Comparison of ENCODE assay signal across 9 cellular contexts in the genomic region with DNA sequence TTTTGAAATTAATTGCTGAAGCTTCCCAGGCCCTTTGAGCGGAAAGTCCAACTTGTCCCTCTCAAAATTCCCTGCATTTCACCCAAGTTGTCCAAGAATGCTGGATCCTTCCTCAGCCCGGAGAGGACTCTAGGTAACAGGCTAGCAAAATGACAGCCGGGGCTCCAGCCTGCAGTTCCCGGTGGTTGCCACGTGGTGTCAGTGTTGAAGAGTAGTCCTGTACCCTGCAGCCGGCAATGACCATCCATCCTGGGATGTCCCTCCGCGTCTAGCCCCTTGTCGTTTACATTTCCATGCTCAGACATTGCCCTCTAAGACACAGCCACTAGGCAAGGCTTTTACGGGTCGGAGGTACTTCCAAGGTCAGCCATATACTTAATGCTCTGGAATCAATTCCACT. TPM values are rescaled to one million over a fixed set of nuclear protein-coding genes. Genes with fewer than 3 reads are reported as not detected.
A peak's percentile ranks its signal among the peaks of the same experiment; 100 is the strongest.
DNase-seq lines count a peak whose midpoint lies in the region; ATAC-seq lines count a peak whose summit lies in the region.
"Had no signal": no experiment of that assay in that cellular context is flagged by ENCODE, and none has a peak within 500 bp of the region (broad histone marks: within the 10 kb centered on the region; RNA-seq: fewer than 3 reads in every experiment).

No MANE protein-coding gene starts in this region.

- no peaks in the 10 kb centered on the region for H3K27me3 Mint-ChIP-seq in activated CD4-positive, alpha-beta T cell treated with anti-CD3 and anti-CD28 coated beads for 36 hours
- H3K27me3 Mint-ChIP-seq: activated naive CD8-positive, alpha-beta T cell had no signal

- no peaks in the 10 kb centered on the region for H3K36me3 Mint-ChIP-seq in activated CD4-positive, alpha-beta T cell treated with anti-CD3 and anti-CD28 coated beads for 36 hours (ENCODE audit: low read depth)

- H3K9me3 Mint-ChIP-seq in activated CD4-positive, alpha-beta T cell treated with anti-CD3 and anti-CD28 coated beads for 36 hours (ENCODE audit: low read depth) = peaks cover 2% of the 10 kb centered on the region

- no peak overlapping the region for H3K4me3 Mint-ChIP-seq in activated CD4-positive, alpha-beta T cell treated with anti-CD3 and anti-CD28 coated beads for 36 hours
- H3K4me3 Mint-ChIP-seq: activated naive CD8-positive, alpha-beta T cell had no signal

- ATAC-seq in activated CD4-positive, alpha-beta T cell treated with anti-CD3 and anti-CD28 coated beads for 36 hours = peak; percentile 47
- no peak for ATAC-seq in GM21786 (IDR thresholded peaks at IDR 0.05; ENCODE audit: unreplicated experiment)

- H3K4me1 Mint-ChIP-seq in activated CD4-positive, alpha-beta T cell treated with anti-CD3 and anti-CD28 coated beads for 36 hours = peaks cover 17% of the 10 kb centered on the region

- CTCF ChIA-PET in activated CD4-positive, alpha-beta T cell treated with anti-CD3 and anti-CD28 coated beads for 36 hours (lab: Charles Lee) = interaction anchor here (0.7 to 1.6 kb wide), 3 partner anchors 56 to 77 kb away, joined by 3 to 4 read pairs (median 3); no protein-coding TSS in a partner anchor

- no peak overlapping the region for H3K27ac Mint-ChIP-seq in activated CD4-positive, alpha-beta T cell treated with anti-CD3 and anti-CD28 coated beads for 36 hours
- H3K27ac Mint-ChIP-seq: activated naive CD8-positive, alpha-beta T cell had no signal

- POLR2A ChIA-PET in activated CD4-positive, alpha-beta T cell treated with anti-CD3 and anti-CD28 coated beads for 36 hours (lab: Charles Lee) = no interaction called here

- intact Hi-C loops in activated CD4-positive, alpha-beta T cell treated with anti-CD3 and anti-CD28 coated beads for 36 hours (cut with DNase I, micrococcal nuclease) = loop anchor here (2.0 to 5.0 kb wide), 2 partner anchors 345 to 346 kb away; no protein-coding TSS in a partner anchor

- DNase-seq in activated CD4-positive, alpha-beta T cell treated with anti-CD3 and anti-CD28 coated beads for 36 hours = peak; percentile 68
- no peak for DNase-seq in activated CD4-positive, alpha-beta T cell treated with anti-CD3 and anti-CD28 coated beads for 4 hours
- DNase-seq in NCI-H128 (lab: John Stamatoyannopoulos, UW; ENCODE audit: unreplicated experiment) = peak; percentile 3
- peak; percentile 52 to 66 for DNase-seq in activated T-cell treated with anti-CD3 and anti-CD28 coated beads, Interleukin-2, amount 50 U/mL, for 48 hours
- DNase-seq in iPS DF 19.7 (ENCODE audit: low read depth, low spot score) = peak; percentile 72
- DNase-seq in stimulated activated CD4-positive, alpha-beta T cell treated with anti-CD3 and anti-CD28 coated beads, TNF-alpha, amount 100 ng/mL, for 48 hours (ENCODE audit: low read depth in 3 of 3) = peak; percentile 13 to 19 (median 18)
- DNase-seq in DMS153 treated with DMSO at 0.1 percent for 48 hours (lab: John Stamatoyannopoulos, UW; ENCODE audit: unreplicated experiment) = no peak

RNA-seq across cellular contexts. Expression of gene MTIF3, which starts 31.4 kb away (rescaled TPM):
- 10 to 100 TPM; 27.5 to 43.0 TPM for total RNA-seq in activated CD4-positive, alpha-beta T cell treated with anti-CD3 and anti-CD28 coated beads for 36 hours

RNA-seq across cellular contexts. Expression of gene GTF3A, which starts 57.3 kb away (rescaled TPM):
- total RNA-seq in activated CD4-positive, alpha-beta T cell treated with anti-CD3 and anti-CD28 coated beads for 36 hours = 100 to 1,000 TPM; 177 to 208 TPM

Comparison
In these comparisons a context has a peak if more than half of its experiments do, and no peak if none do; other contexts are left out.
1. DNase-seq: peak in activated CD4-positive, alpha-beta T cell treated with anti-CD3 and anti-CD28 coated beads for 36 hours (single experiment), NCI-H128 (single experiment), activated T-cell treated with anti-CD3 and anti-CD28 coated beads, Interleukin-2, amount 50 U/mL, for 48 hours (2 of 2), iPS DF 19.7 (single experiment) and stimulated activated CD4-positive, alpha-beta T cell treated with anti-CD3 and anti-CD28 coated beads, TNF-alpha, amount 100 ng/mL, for 48 hours (3 of 3); none in activated CD4-positive, alpha-beta T cell treated with anti-CD3 and anti-CD28 coated beads for 4 hours (0 of 2) and DMS153 treated with DMSO at 0.1 percent for 48 hours (single experiment).